In genomic region chrX:42948723-42949122, GRCh38 we compare ENCODE assay signal across 11 cellular contexts.
A peak's percentile ranks its signal among the peaks of the same experiment; 100 is the strongest.
DNase-seq lines count a peak whose midpoint lies in the region; ATAC-seq and TF ChIP-seq lines count a peak whose summit lies in the region.
"Had no signal": no experiment of that assay in that cellular context is flagged by ENCODE, and none has a peak within 500 bp of the region (broad histone marks: within the 10 kb centered on the region; RNA-seq: fewer than 3 reads in every experiment).

No MANE protein-coding gene starts in this region.

- H3K27me3 ChIP-seq in spleen (replicated peaks in 1 of 7) (no peaks in the 10 kb centered on the region), BE2C (no peaks in the 10 kb centered on the region)
- H3K27me3 ChIP-seq: testis had no signal

- intact Hi-C loops in spleen (cut with DNase I; ENCODE audit: low total_unique reads) = no loop called here

- no peaks in the 10 kb centered on the region for H3K27me3 Mint-ChIP-seq in activated T-cell treated with anti-CD3 and anti-CD28 coated beads, Interleukin-2, amount 50 U/mL, for 4 hours (ENCODE audit: low read depth)
- H3K27me3 Mint-ChIP-seq in T-cell (no peaks in the 10 kb centered on the region), glutamatergic neuron (ENCODE audit: unreplicated experiment) (no peaks in the 10 kb centered on the region)
- H3K27me3 Mint-ChIP-seq in activated naive CD8-positive, alpha-beta T cell treated with anti-CD3 and anti-CD28 coated beads, Interleukin-2, amount 10 ng/mL, durations not matched to agents 7 days and 5 days = no peaks in the 10 kb centered on the region

- H3K4me3 ChIP-seq in spleen = no peak overlapping the region
- no peak overlapping the region for H3K4me3 ChIP-seq in BE2C (ENCODE audit: low read depth, low read length)
- H3K4me3 ChIP-seq: testis had no signal

- peaks cover 0 to 30% (median 2%) of the 10 kb centered on the region in 6 donors for H3K4me1 ChIP-seq in spleen
- H3K4me1 ChIP-seq in BE2C = no peaks in the 10 kb centered on the region
- H3K4me1 ChIP-seq: testis had no signal

- H3K36me3 ChIP-seq in spleen (no peaks in the 10 kb centered on the region), BE2C (no peaks in the 10 kb centered on the region)

- DNase-seq in activated T-cell treated with anti-CD3 and anti-CD28 coated beads, Interleukin-2, amount 50 U/mL, for 4 hours = peak; percentile 39
- DNase-seq in activated T-cell treated with anti-CD3 and anti-CD28 coated beads, Interleukin-2, amount 50 U/mL, for 1 hour = no peak
- DNase-seq in T-cell (peak in 14 of 34 experiments; percentile 5 to 40 (median 22)), spleen (no peak), glutamatergic neuron (no peak), BE2C (no peak), omental fat pad (ENCODE audit: low spot score) (no peak)
- DNase-seq in activated naive CD8-positive, alpha-beta T cell treated with anti-CD3 and anti-CD28 coated beads, Interleukin-2, amount 10 ng/mL, durations not matched to agents 7 days and 5 days = no peak
- DNase-seq: NCI-H524 treated with DMSO at 0.1 percent for 48 hours, occipital lobe, testis had no signal

- no peaks in the 10 kb centered on the region for H3K9me3 Mint-ChIP-seq in activated T-cell treated with anti-CD3 and anti-CD28 coated beads, Interleukin-2, amount 50 U/mL, for 4 hours
- H3K9me3 Mint-ChIP-seq in T-cell = peaks cover 0 to 5% (median 0%) of the 10 kb centered on the region in 3 donors
- H3K9me3 Mint-ChIP-seq in activated naive CD8-positive, alpha-beta T cell treated with anti-CD3 and anti-CD28 coated beads, Interleukin-2, amount 10 ng/mL, durations not matched to agents 7 days and 5 days = peaks cover 3% of the 10 kb centered on the region
- H3K9me3 Mint-ChIP-seq in glutamatergic neuron (ENCODE audit: unreplicated experiment) = no peaks in the 10 kb centered on the region

- ATAC-seq in activated T-cell treated with anti-CD3 and anti-CD28 coated beads, Interleukin-2, amount 50 U/mL, for 4 hours = peak; percentile 23 to 42
- ATAC-seq in T-cell (replicated peaks in 1 of 4) (peak; percentile 35 to 49 (median 43)), omental fat pad (ENCODE audit: low FRiP score) (no peak)
- peak; percentile 38 for ATAC-seq in activated naive CD8-positive, alpha-beta T cell treated with anti-CD3 and anti-CD28 coated beads, Interleukin-2, amount 10 ng/mL, durations not matched to agents 7 days and 5 days (ENCODE audit: low read depth)

- TF ChIP-seq CTCF in spleen (IDR thresholded peaks at IDR 0.05 in 8 of 11, conservative IDR thresholded peaks at IDR 0.05 in 3 of 11) (no peak), glutamatergic neuron (IDR thresholded peaks at IDR 0.05; ENCODE audit: partially characterized antibody, unreplicated experiment) (no peak), BE2C (IDR thresholded peaks at IDR 0.05; ENCODE audit: low read depth, low read length) (no peak), omental fat pad (IDR thresholded peaks at IDR 0.05) (no peak)

- H3K4me1 Mint-ChIP-seq in activated T-cell treated with anti-CD3 and anti-CD28 coated beads, Interleukin-2, amount 50 U/mL, for 4 hours (ENCODE audit: low read depth) = peaks cover 71% of the 10 kb centered on the region
- H3K4me1 Mint-ChIP-seq in T-cell (peaks cover 79 to 85% (median 82%) of the 10 kb centered on the region in 3 donors), glutamatergic neuron (ENCODE audit: low read depth, unreplicated experiment) (no peaks in the 10 kb centered on the region)
- peaks cover 29% of the 10 kb centered on the region for H3K4me1 Mint-ChIP-seq in activated naive CD8-positive, alpha-beta T cell treated with anti-CD3 and anti-CD28 coated beads, Interleukin-2, amount 10 ng/mL, durations not matched to agents 7 days and 5 days

- peak overlapping the region in 6 of 8 donors; percentile 6 to 87 (median 40) for H3K27ac ChIP-seq in spleen
- H3K27ac ChIP-seq: testis had no signal

- H3K36me3 Mint-ChIP-seq in activated T-cell treated with anti-CD3 and anti-CD28 coated beads, Interleukin-2, amount 50 U/mL, for 4 hours (ENCODE audit: insufficient read depth) = no peaks in the 10 kb centered on the region
- H3K36me3 Mint-ChIP-seq in T-cell = no peaks in the 10 kb centered on the region
- H3K36me3 Mint-ChIP-seq in activated naive CD8-positive, alpha-beta T cell treated with anti-CD3 and anti-CD28 coated beads, Interleukin-2, amount 10 ng/mL, durations not matched to agents 7 days and 5 days = peaks cover 19% of the 10 kb centered on the region
- no peaks in the 10 kb centered on the region for H3K36me3 Mint-ChIP-seq in glutamatergic neuron (ENCODE audit: unreplicated experiment)

- TF ChIP-seq POLR2A in spleen (IDR thresholded peaks at IDR 0.05) = no peak

- peak overlapping the region; percentile 11 for H3K4me3 Mint-ChIP-seq in activated T-cell treated with anti-CD3 and anti-CD28 coated beads, Interleukin-2, amount 50 U/mL, for 4 hours
- H3K4me3 Mint-ChIP-seq in T-cell (peak overlapping the region; percentile 0 to 33 (median 6)), glutamatergic neuron (ENCODE audit: unreplicated experiment) (no peak overlapping the region)
- H3K4me3 Mint-ChIP-seq in activated naive CD8-positive, alpha-beta T cell treated with anti-CD3 and anti-CD28 coated beads, Interleukin-2, amount 10 ng/mL, durations not matched to agents 7 days and 5 days = peak overlapping the region; percentile 36

- POLR2A ChIA-PET in T-cell (lab: Charles Lee) = no interaction called here
- POLR2A ChIA-PET in activated naive CD8-positive, alpha-beta T cell treated with anti-CD3 and anti-CD28 coated beads, Interleukin-2, amount 10 ng/mL, durations not matched to agents 7 days and 5 days (lab: Charles Lee) = no interaction called here

- 22 to 53% (median 39%) methylated on average over 4 of the region's 4 CpGs for WGBS in spleen, 5 donors

- H3K27ac Mint-ChIP-seq in T-cell (peak overlapping the region; percentile 81 to 99), glutamatergic neuron (ENCODE audit: unreplicated experiment) (no peak overlapping the region)
- peak overlapping the region; percentile 82 for H3K27ac Mint-ChIP-seq in activated naive CD8-positive, alpha-beta T cell treated with anti-CD3 and anti-CD28 coated beads, Interleukin-2, amount 10 ng/mL, durations not matched to agents 7 days and 5 days

- CTCF ChIA-PET in T-cell (lab: Charles Lee) = no interaction called here

- no peaks in the 10 kb centered on the region for H3K9me3 ChIP-seq in spleen
- no peaks in the 10 kb centered on the region for H3K9me3 ChIP-seq in BE2C
- H3K9me3 ChIP-seq: testis had no signal
